ENCODE assay signal across 18 cellular contexts in genomic region chr5:78063495-78063894, GRCh38.
DNase-seq lines count a peak whose midpoint lies in the region; ATAC-seq, FAIRE-seq and TF ChIP-seq lines count a peak whose summit lies in the region.
"Had no signal": no experiment of that assay in that cellular context is flagged by ENCODE, and none has a peak within 500 bp of the region (broad histone marks: within the 10 kb centered on the region; RNA-seq: fewer than 3 reads in every experiment).

No MANE protein-coding gene starts in this region.

- peak; percentile 46 for FAIRE-seq in D721Med (lab: Jason Lieb, UNC)
- FAIRE-seq in G401.6 (lab: Jason Lieb, UNC) = peak; percentile 59
- peak; percentile 83 for FAIRE-seq in islet of Langerhans (lab: Jason Lieb, UNC)
- FAIRE-seq: GM12878, GM12892, GM18507, GM19239 had no signal

- TF ChIP-seq CTCF in D721Med (IDR thresholded peaks at IDR 0.05; ENCODE audit: insufficient read depth, missing control alignments) = no peak

- DNase-seq in D721Med (ENCODE audit: insufficient read length, low spot score) (no peak), NOMO-1 treated with DMSO at 0.1 percent for 48 hours (lab: John Stamatoyannopoulos, UW; ENCODE audit: unreplicated experiment) (no peak)
- DNase-seq: 8988T; ACHN; BE2C; C1 segment of cervical spinal cord; CD4-positive, alpha-beta memory T cell; CD4-positive, CD25-positive, alpha-beta regulatory T cell; CD8-positive, alpha-beta memory T cell; DMS79 treated with DMSO at 0.1 percent for 48 hours; GDM1 had no signal

- no peak for ATAC-seq in HG03439 (IDR thresholded peaks at IDR 0.05; ENCODE audit: unreplicated experiment)
- ATAC-seq: GM12878 had no signal
